Comparison of ENCODE assay signal across 26 cellular contexts in genomic region chr2:174694196-174694878, GRCh38.
"Had no signal": no experiment of that assay in that cellular context is flagged by ENCODE, and none has a peak within 500 bp of the region (broad histone marks: within the 10 kb centered on the region; RNA-seq: fewer than 3 reads in every experiment).

No MANE protein-coding gene starts in this region.

- H3K4me3 ChIP-seq: esophagus squamous epithelium, lung, pancreas, spleen, thoracic aorta had no signal

- H3K9me3 Mint-ChIP-seq: dendritic cell treated with granulocyte-macrophage colony-stimulating factor and Interleukin-4, amounts not matched to agents 40 ng/mL and 50 ng/mL, for 4 days; effector memory CD8-positive, alpha-beta T cell; immature natural killer cell; naive thymus-derived CD8-positive, alpha-beta T cell; stimulated activated memory B cell treated with anti-CD40 and anti-IgM and Interleukin-4, amounts not matched to agents 10 μg/mL and 1 μg/mL and 100 μg/mL, for 72 hours; stimulated activated naive CD8-positive, alpha-beta T cell treated with anti-CD3 and anti-CD28 coated beads, Interleukin-15, amount 100 ng/mL, for 72 hours; type B pancreatic cell had no signal

- H3K27ac ChIP-seq: esophagus squamous epithelium, pancreas, spleen, thoracic aorta had no signal

- H3K36me3 ChIP-seq: esophagus squamous epithelium, pancreas, spleen, thoracic aorta had no signal

- FAIRE-seq: colon, kidney, pancreas, urothelium cell line had no signal

- ATAC-seq: effector memory CD8-positive, alpha-beta T cell; left colon; left ventricle myocardium superior; naive thymus-derived CD8-positive, alpha-beta T cell; pancreas; right cardiac atrium; stimulated activated memory B cell treated with anti-CD40 and anti-IgM and Interleukin-4, amounts not matched to agents 10 μg/mL and 1 μg/mL and 100 μg/mL, for 72 hours; stimulated activated naive CD8-positive, alpha-beta T cell treated with anti-CD3 and anti-CD28 coated beads, Interleukin-15, amount 100 ng/mL, for 72 hours had no signal

- DNase-seq: cerebellar nuclear complex; effector memory CD8-positive, alpha-beta T cell; esophagus squamous epithelium; foreskin fibroblast; immature natural killer cell; kidney; left colon; left ventricle myocardium superior; mesenchymal stem cell; naive thymus-derived CD8-positive, alpha-beta T cell; pancreas; right cardiac atrium; spleen; stimulated activated CD4-positive, alpha-beta T cell treated with anti-CD3 and anti-CD28 coated beads, Interleukin-15, amount 100 ng/mL, for 24 hours; stimulated activated CD4-positive, alpha-beta T cell treated with anti-CD3 and anti-CD28 coated beads, Interleukin-1b, Interleukin-23, amount 100 ng/mL, for 48 hours; stimulated activated CD4-positive, alpha-beta T cell treated with anti-CD3 and anti-CD28 coated beads, Interleukin-4, amount 100 ng/mL, for 24 hours; stimulated activated naive CD8-positive, alpha-beta T cell treated with anti-CD3 and anti-CD28 coated beads, Interleukin-15, amount 100 ng/mL, for 72 hours; substantia nigra had no signal

- H3K9me3 ChIP-seq: esophagus squamous epithelium, pancreas, spleen, thoracic aorta had no signal

- H3K27me3 ChIP-seq: pancreas, spleen had no signal

- H3K27ac Mint-ChIP-seq: dendritic cell treated with granulocyte-macrophage colony-stimulating factor and Interleukin-4, amounts not matched to agents 40 ng/mL and 50 ng/mL, for 4 days; effector memory CD8-positive, alpha-beta T cell; immature natural killer cell; progenitor cell of endocrine pancreas; stimulated activated memory B cell treated with anti-CD40 and anti-IgM and Interleukin-4, amounts not matched to agents 10 μg/mL and 1 μg/mL and 100 μg/mL, for 72 hours; stimulated activated naive CD8-positive, alpha-beta T cell treated with anti-CD3 and anti-CD28 coated beads, Interleukin-15, amount 100 ng/mL, for 72 hours; type B pancreatic cell had no signal

- H3K36me3 Mint-ChIP-seq: immature natural killer cell; naive thymus-derived CD8-positive, alpha-beta T cell; stimulated activated memory B cell treated with anti-CD40 and anti-IgM and Interleukin-4, amounts not matched to agents 10 μg/mL and 1 μg/mL and 100 μg/mL, for 72 hours; type B pancreatic cell had no signal

- H3K4me1 ChIP-seq: esophagus squamous epithelium, pancreas had no signal

- H3K4me3 Mint-ChIP-seq: dendritic cell treated with granulocyte-macrophage colony-stimulating factor and Interleukin-4, amounts not matched to agents 40 ng/mL and 50 ng/mL, for 4 days; effector memory CD8-positive, alpha-beta T cell; immature natural killer cell; naive thymus-derived CD8-positive, alpha-beta T cell; stimulated activated memory B cell treated with anti-CD40 and anti-IgM and Interleukin-4, amounts not matched to agents 10 μg/mL and 1 μg/mL and 100 μg/mL, for 72 hours; stimulated activated naive CD8-positive, alpha-beta T cell treated with anti-CD3 and anti-CD28 coated beads, Interleukin-15, amount 100 ng/mL, for 72 hours; type B pancreatic cell had no signal

- H3K4me1 Mint-ChIP-seq: immature natural killer cell had no signal
